ENCODE assay signal across 22 cellular contexts in genomic region chr4:12123709-12124108, GRCh38.
DNase-seq lines count a peak whose midpoint lies in the region; ATAC-seq and TF ChIP-seq lines count a peak whose summit lies in the region.
"Had no signal": no experiment of that assay in that cellular context is flagged by ENCODE, and none has a peak within 500 bp of the region (broad histone marks: within the 10 kb centered on the region; RNA-seq: fewer than 3 reads in every experiment).

No MANE protein-coding gene starts in this region.

- peaks cover 75 to 82% of the 10 kb centered on the region in 2 experiments for H3K4me1 ChIP-seq in neutrophil (ENCODE audit: control insufficient read depth in 1 of 2, insufficient read depth in 1 of 2, low read depth in 1 of 2, low read length in 1 of 2)
- no peaks in the 10 kb centered on the region for H3K4me1 ChIP-seq in gastrocnemius medialis
- H3K4me1 ChIP-seq: BLaER1, tibial nerve had no signal

- H3K27ac Mint-ChIP-seq in activated CD4-positive, alpha-beta memory T cell treated with anti-CD3 and anti-CD28 coated beads for 36 hours = no peak overlapping the region
- H3K27ac Mint-ChIP-seq: activated CD4-positive, alpha-beta T cell treated with anti-CD3 and anti-CD28 coated beads, Interleukin-2, amount 10 ng/mL, durations not matched to agents 24 days and 14 days; activated T-cell treated with anti-CD3 and anti-CD28 coated beads, Interleukin-2, amount 50 U/mL, for 24 hours; nephron had no signal

- no peak overlapping the region for H3K4me3 Mint-ChIP-seq in activated CD4-positive, alpha-beta memory T cell treated with anti-CD3 and anti-CD28 coated beads for 36 hours
- H3K4me3 Mint-ChIP-seq: activated CD4-positive, alpha-beta T cell treated with anti-CD3 and anti-CD28 coated beads, Interleukin-2, amount 10 ng/mL, durations not matched to agents 24 days and 14 days; activated T-cell treated with anti-CD3 and anti-CD28 coated beads, Interleukin-2, amount 50 U/mL, for 24 hours; central memory CD8-positive, alpha-beta T cell; nephron had no signal

- in situ Hi-C loops in gastrocnemius medialis (cut with MboI; ENCODE audit: low sequenced_read_pairs in 4 of 4) = no loop called here

- H3K9me3 Mint-ChIP-seq in activated CD4-positive, alpha-beta memory T cell treated with anti-CD3 and anti-CD28 coated beads for 36 hours = peaks cover 4% of the 10 kb centered on the region
- H3K9me3 Mint-ChIP-seq: activated CD4-positive, alpha-beta T cell treated with anti-CD3 and anti-CD28 coated beads, Interleukin-2, amount 10 ng/mL, durations not matched to agents 24 days and 14 days had no signal

- TF ChIP-seq POLR2A in NB4 (IDR thresholded peaks at IDR 0.05; ENCODE audit: extremely low read depth, insufficient read length) = no peak
- no peak for TF ChIP-seq POLR2A in gastrocnemius medialis (IDR thresholded peaks at IDR 0.05)

- no peak for TF ChIP-seq CTCF in NB4 (IDR thresholded peaks at IDR 0.05; ENCODE audit: low read depth, low read length)
- TF ChIP-seq CTCF in cardiac fibroblast (IDR thresholded peaks at IDR 0.05; ENCODE audit: low read depth, low read length) = no peak
- peak; percentile 22 for TF ChIP-seq CTCF in neutrophil (IDR thresholded peaks at IDR 0.05)
- no peak for TF ChIP-seq CTCF in gastrocnemius medialis (IDR thresholded peaks at IDR 0.05 in 4 of 5, conservative IDR thresholded peaks at IDR 0.05 in 1 of 5)

- H3K27me3 ChIP-seq in neutrophil = no peaks in the 10 kb centered on the region
- H3K27me3 ChIP-seq in gastrocnemius medialis = no peaks in the 10 kb centered on the region
- H3K27me3 ChIP-seq: BLaER1, tibial nerve had no signal

- CTCF ChIA-PET in activated CD4-positive, alpha-beta memory T cell treated with anti-CD3 and anti-CD28 coated beads for 36 hours (lab: Charles Lee) = no interaction called here

- H3K4me1 Mint-ChIP-seq in activated CD4-positive, alpha-beta memory T cell treated with anti-CD3 and anti-CD28 coated beads for 36 hours (ENCODE audit: low read depth) = no peaks in the 10 kb centered on the region
- H3K4me1 Mint-ChIP-seq: activated CD4-positive, alpha-beta T cell treated with anti-CD3 and anti-CD28 coated beads, Interleukin-2, amount 10 ng/mL, durations not matched to agents 24 days and 14 days; central memory CD8-positive, alpha-beta T cell had no signal

- H3K36me3 ChIP-seq in neutrophil (no peaks in the 10 kb centered on the region), gastrocnemius medialis (no peaks in the 10 kb centered on the region)
- H3K36me3 ChIP-seq: BLaER1, left ventricle myocardium inferior, tibial nerve had no signal

- H3K4me3 ChIP-seq in NB4 (ENCODE audit: low read depth, low read length) (no peak overlapping the region), cardiac fibroblast (replicated peaks in 1 of 2; ENCODE audit: low read depth in 2 of 2, low read length in 2 of 2) (no peak overlapping the region), neutrophil (ENCODE audit: low read depth in 1 of 2, low read length in 1 of 2) (peak overlapping the region; percentile 18 to 33), gastrocnemius medialis (no peak overlapping the region)
- H3K4me3 ChIP-seq: BLaER1, left ventricle myocardium inferior, smooth muscle cell, tibial nerve had no signal

- H3K9me3 ChIP-seq in neutrophil (no peaks in the 10 kb centered on the region), gastrocnemius medialis (no peaks in the 10 kb centered on the region)
- H3K9me3 ChIP-seq: BLaER1, tibial nerve had no signal

- H3K36me3 Mint-ChIP-seq in activated CD4-positive, alpha-beta memory T cell treated with anti-CD3 and anti-CD28 coated beads for 36 hours = no peaks in the 10 kb centered on the region

- POLR2A ChIA-PET in activated CD4-positive, alpha-beta memory T cell treated with anti-CD3 and anti-CD28 coated beads for 36 hours (lab: Charles Lee) = no interaction called here

- intact Hi-C loops in activated CD4-positive, alpha-beta memory T cell treated with anti-CD3 and anti-CD28 coated beads for 36 hours (cut with micrococcal nuclease) = no loop called here
- intact Hi-C loops in gastrocnemius medialis (cut with DNase I; ENCODE audit: low total_unique reads) = no loop called here

- H3K27me3 Mint-ChIP-seq in activated CD4-positive, alpha-beta memory T cell treated with anti-CD3 and anti-CD28 coated beads for 36 hours = no peaks in the 10 kb centered on the region
- H3K27me3 Mint-ChIP-seq: activated CD4-positive, alpha-beta T cell treated with anti-CD3 and anti-CD28 coated beads, Interleukin-2, amount 10 ng/mL, durations not matched to agents 24 days and 14 days; activated T-cell treated with anti-CD3 and anti-CD28 coated beads, Interleukin-2, amount 50 U/mL, for 24 hours; central memory CD8-positive, alpha-beta T cell had no signal

- peak overlapping the region; percentile 94 for H3K27ac ChIP-seq in neutrophil
- no peak overlapping the region for H3K27ac ChIP-seq in gastrocnemius medialis
- H3K27ac ChIP-seq: BLaER1, left ventricle myocardium inferior, tibial nerve, VCaP had no signal

- DNase-seq in CD1c-positive myeloid dendritic cell (ENCODE audit: extremely low spot score) (peak; percentile 78), NB4 (ENCODE audit: low read depth) (peak; percentile 70), cardiac fibroblast (ENCODE audit: low read depth in 2 of 2) (peak; percentile 9 to 15), gastrocnemius medialis (no peak)
- DNase-seq in activated CD4-positive, alpha-beta memory T cell treated with anti-CD3 and anti-CD28 coated beads for 36 hours = no peak
- DNase-seq: ACHN; activated CD4-positive, alpha-beta T cell treated with anti-CD3 and anti-CD28 coated beads, Interleukin-2, amount 10 ng/mL, durations not matched to agents 24 days and 14 days; activated gamma-delta T cell treated with Interleukin-2 at 50 U/mL for 16 hours; activated T-cell treated with anti-CD3 and anti-CD28 coated beads, Interleukin-2, amount 50 U/mL, for 24 hours; left ventricle myocardium inferior; NCI-H1092 treated with DMSO at 0.1 percent for 48 hours; NCI-H187 treated with DMSO at 0.1 percent for 48 hours; NCI-H526 had no signal

- ATAC-seq in HG03521 (IDR thresholded peaks at IDR 0.05; ENCODE audit: unreplicated experiment) (no peak), gastrocnemius medialis (no peak)
- ATAC-seq: SK-N-SH treated with all-trans-retinoic acid at 6 μM for 48 hours had no signal

Comparison
In these comparisons a context has a peak if more than half of its experiments do, and no peak if none do; other contexts are left out.
1. DNase-seq: peak in CD1c-positive myeloid dendritic cell (single experiment), NB4 (single experiment) and cardiac fibroblast (2 of 2); none in activated CD4-positive, alpha-beta memory T cell treated with anti-CD3 and anti-CD28 coated beads for 36 hours (single experiment) and gastrocnemius medialis (0 of 2).
2. H3K4me3 ChIP-seq: peak in neutrophil (2 of 2); none in NB4 (single experiment), cardiac fibroblast (0 of 2) and gastrocnemius medialis (0 of 4).